In the genomic region with DNA sequence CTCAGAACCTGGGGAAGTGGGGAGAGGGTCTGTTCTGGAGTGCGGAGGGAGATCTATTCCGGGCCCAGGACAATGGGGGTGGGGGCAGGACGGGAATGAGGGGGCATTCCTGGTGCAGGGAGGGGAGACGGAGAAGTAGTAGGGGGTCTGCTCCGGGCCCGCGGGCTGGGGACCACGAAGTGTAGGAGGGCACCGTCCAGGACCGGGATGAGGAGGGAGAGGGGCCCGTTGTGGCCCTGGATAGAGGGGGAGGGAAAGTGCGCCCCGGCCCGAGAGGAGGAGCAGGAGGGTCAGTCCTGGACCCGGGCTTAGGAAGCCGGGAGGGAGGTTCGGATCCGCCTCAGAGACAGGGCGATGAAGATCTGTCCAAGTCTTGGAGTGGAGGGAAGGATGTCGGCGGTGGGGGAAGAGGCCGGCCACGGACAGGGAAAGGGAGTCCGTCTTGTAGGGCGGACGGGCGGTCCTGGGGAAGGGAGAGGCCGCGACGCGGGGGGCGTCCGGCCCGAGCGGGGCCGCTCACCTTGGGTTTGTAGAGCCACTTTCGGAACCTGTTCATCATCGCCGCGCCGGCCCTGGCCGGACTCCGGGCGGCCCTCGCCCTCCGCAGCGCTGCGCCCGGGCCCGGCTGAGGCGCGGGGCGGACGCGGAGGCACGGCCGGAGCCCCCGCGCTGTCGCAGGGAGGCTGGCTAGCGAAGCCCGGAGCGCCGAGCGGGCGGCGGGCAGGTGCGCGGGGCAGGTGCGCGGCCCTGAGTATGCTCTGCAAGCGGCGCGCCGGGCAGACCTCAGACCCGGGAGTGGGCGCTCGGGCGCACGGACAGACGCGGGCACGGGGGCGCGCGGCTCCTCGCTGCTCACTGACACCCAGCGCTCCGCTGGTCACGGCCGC, we compare ENCODE assay signal across 8 cellular contexts. TPM values are rescaled to one million over a fixed set of nuclear protein-coding genes. Genes with fewer than 3 reads are reported as not detected.
DNase-seq lines count a peak whose midpoint lies in the region; ATAC-seq, FAIRE-seq and TF ChIP-seq lines count a peak whose summit lies in the region.

A gene (minus strand): TSS at position 881 of the 887 bp plus-strand sequence. CDS start 322 bp downstream, at position 559.

- H2AFZ ChIP-seq in SK-N-SH (ENCODE audit: low read depth) = peak within 1 kb of the TSS; percentile 88

- H3K9ac ChIP-seq in SK-N-SH (peak within 1 kb of the TSS; percentile 44; the same call in 1 of the 2 replicates), HUES6 (ENCODE audit: low read length) (peak within 1 kb of the TSS; percentile 5), iPS-15b (ENCODE audit: low read depth, low read length) (no peak within 1 kb of the TSS)

- H3K27ac Mint-ChIP-seq in activated naive CD4-positive, alpha-beta T cell treated with anti-CD3 and anti-CD28 coated beads, Interleukin-2, amount 50 U/mL, for 24 hours = peak within 1 kb of the TSS; percentile 83

- H3F3A ChIP-seq in SK-N-SH (replicated peaks; ENCODE audit: insufficient read depth) = peaks cover 19% of the 10 kb centered on the region

- no peaks in the 10 kb centered on the region for H3K36me3 Mint-ChIP-seq in activated naive CD4-positive, alpha-beta T cell treated with anti-CD3 and anti-CD28 coated beads, Interleukin-2, amount 50 U/mL, for 24 hours

- H3K27ac ChIP-seq in SK-N-SH (ENCODE audit: low read depth in 2 of 2, low read length in 1 of 2) = no peak within 1 kb of the TSS
- no peak within 1 kb of the TSS for H3K27ac ChIP-seq in HUES6 (ENCODE audit: low read depth, low read length)
- peak within 1 kb of the TSS; percentile 56 to 58 for H3K27ac ChIP-seq in small intestine (ENCODE audit: low read depth in 1 of 2, low read length in 1 of 2)

- no peak for TF ChIP-seq EP300 in SK-N-SH (IDR thresholded peaks at IDR 0.05; ENCODE audit: borderline replicate concordance in 1 of 2, low read depth in 1 of 2, low read length in 1 of 2)

- no peaks in the 10 kb centered on the region for H4K20me1 ChIP-seq in SK-N-SH (ENCODE audit: insufficient read depth)

- ATAC-seq in SK-N-SH treated with all-trans-retinoic acid at 6 μM for 48 hours = no peak

- POLR2A ChIA-PET in SK-N-SH (lab: Yijun Ruan, JAX) = no interaction called here

- peak within 1 kb of the TSS; percentile 98 for H3K4me3 Mint-ChIP-seq in activated naive CD4-positive, alpha-beta T cell treated with anti-CD3 and anti-CD28 coated beads, Interleukin-2, amount 50 U/mL, for 24 hours

- no peaks in the 10 kb centered on the region for H3K79me2 ChIP-seq in SK-N-SH (ENCODE audit: insufficient read depth)

- peaks cover 42% of the 10 kb centered on the region for H3K4me1 Mint-ChIP-seq in activated naive CD4-positive, alpha-beta T cell treated with anti-CD3 and anti-CD28 coated beads, Interleukin-2, amount 50 U/mL, for 24 hours

- H3K4me3 ChIP-seq in SK-N-SH (ENCODE audit: low read depth in 2 of 2, low read length in 1 of 2) (peak within 1 kb of the TSS; percentile 75 to 93), HUES6 (ENCODE audit: low read depth, low read length) (peak within 1 kb of the TSS; percentile 62), iPS-15b (ENCODE audit: low read depth, low read length) (peak within 1 kb of the TSS; percentile 58), small intestine (ENCODE audit: low read depth in 1 of 2, low read length in 2 of 2) (peak within 1 kb of the TSS; percentile 81 to 84)

- H3K9me3 Mint-ChIP-seq in activated naive CD4-positive, alpha-beta T cell treated with anti-CD3 and anti-CD28 coated beads, Interleukin-2, amount 50 U/mL, for 24 hours = no peaks in the 10 kb centered on the region

- no peaks in the 10 kb centered on the region for H3K9me3 ChIP-seq in SK-N-SH
- H3K9me3 ChIP-seq in HUES6 (ENCODE audit: control insufficient read depth, insufficient read depth, low read depth, low read length) = no peaks in the 10 kb centered on the region
- H3K9me3 ChIP-seq in iPS-15b (ENCODE audit: control insufficient read depth, insufficient read depth, low read length) = no peaks in the 10 kb centered on the region
- H3K9me3 ChIP-seq in small intestine (ENCODE audit: control insufficient read depth, low read depth) = no peaks in the 10 kb centered on the region

- no peak for TF ChIP-seq POLR2A in H54 (IDR thresholded peaks at IDR 0.05; ENCODE audit: low read depth, low read length)

- FAIRE-seq in small intestine (lab: Jason Lieb, UNC) (no peak), H54 (lab: Jason Lieb, UNC) (no peak)

- peak within 1 kb of the TSS; percentile 94 for H3K4me2 ChIP-seq in SK-N-SH

- WGBS in SK-N-SH (ENCODE audit: low lambda C conversion rate) = 4% methylated on average over 23 of the region's 91 CpGs
- 1% methylated on average over 49 to 91 of the region's 91 CpGs for WGBS in small intestine, 3 donors

- H3K27me3 Mint-ChIP-seq in activated naive CD4-positive, alpha-beta T cell treated with anti-CD3 and anti-CD28 coated beads, Interleukin-2, amount 50 U/mL, for 24 hours = peaks cover 12% of the 10 kb centered on the region

- no peak for TF ChIP-seq CTCF in SK-N-SH (IDR thresholded peaks at IDR 0.05)

- DNase-seq in SK-N-SH = no peak
- DNase-seq in small intestine = no peak
- no peak for DNase-seq in H54 (ENCODE audit: insufficient read length, low spot score)
- DNase-seq in effector CD4-positive, alpha-beta T cell = no peak

- no peaks in the 10 kb centered on the region for H3K9me2 ChIP-seq in SK-N-SH

- no peak for TF ChIP-seq RAD21 in SK-N-SH (IDR thresholded peaks at IDR 0.05; ENCODE audit: low read length)

- H3K36me3 ChIP-seq in SK-N-SH (replicated peaks in 1 of 2; ENCODE audit: control insufficient read depth in 1 of 2, insufficient read depth in 2 of 2, low read length in 1 of 2) = no peaks in the 10 kb centered on the region
- no peaks in the 10 kb centered on the region for H3K36me3 ChIP-seq in HUES6 (ENCODE audit: control insufficient read depth, insufficient read depth, low read length)
- H3K36me3 ChIP-seq in iPS-15b (ENCODE audit: control insufficient read depth, insufficient read depth, low read length) = no peaks in the 10 kb centered on the region
- no peaks in the 10 kb centered on the region for H3K36me3 ChIP-seq in small intestine (ENCODE audit: control insufficient read depth in 2 of 2, insufficient read depth in 2 of 2, low read length in 2 of 2)

- H3K27me3 ChIP-seq in SK-N-SH (ENCODE audit: insufficient read depth) = peaks cover 47% of the 10 kb centered on the region
- peaks cover 91% of the 10 kb centered on the region for H3K27me3 ChIP-seq in HUES6 (ENCODE audit: control insufficient read depth, insufficient read depth, low read length)
- peaks cover 73% of the 10 kb centered on the region for H3K27me3 ChIP-seq in iPS-15b (ENCODE audit: control insufficient read depth, insufficient read depth, low read length)
- no peaks in the 10 kb centered on the region for H3K27me3 ChIP-seq in small intestine (ENCODE audit: control insufficient read depth in 2 of 2, insufficient read depth in 2 of 2, low read length in 2 of 2)

- H3K4me1 ChIP-seq in SK-N-SH (ENCODE audit: control insufficient read depth in 1 of 2, insufficient read depth in 2 of 2, low read depth in 1 of 2, low read length in 1 of 2) (peaks cover 11 to 38% of the 10 kb centered on the region in 2 experiments; a peak in 2 of 4 replicates), HUES6 (ENCODE audit: control insufficient read depth, insufficient read depth, low read length) (peaks cover 27% of the 10 kb centered on the region), iPS-15b (ENCODE audit: control insufficient read depth, insufficient read depth, low read length) (peaks cover 6% of the 10 kb centered on the region), small intestine (ENCODE audit: control insufficient read depth in 2 of 2, insufficient read depth in 1 of 2, low read depth in 1 of 2, low read length in 1 of 2) (peaks cover 9% of the 10 kb centered on the region in 2 donors)

- CTCF ChIA-PET in SK-N-SH (lab: Yijun Ruan, JAX) = interaction anchor here (1.0 to 1.7 kb wide), 4 partner anchors 10 to 198 kb away, joined by 3 to 8 read pairs (median 4); no protein-coding TSS in a partner anchor

TF ChIP-seq in SK-N-SH, 30 proteins besides CTCF, POLR2A, EP300 and RAD21 (continues in another document):
- TF ChIP-seq RCOR1 (IDR thresholded peaks at IDR 0.05; ENCODE audit: low read length) = no peak
- TF ChIP-seq TCF12 (IDR thresholded peaks at IDR 0.05) = no peak
- no peak for TF ChIP-seq ELF1 (IDR thresholded peaks at IDR 0.05)
- TF ChIP-seq, protein P1, sequence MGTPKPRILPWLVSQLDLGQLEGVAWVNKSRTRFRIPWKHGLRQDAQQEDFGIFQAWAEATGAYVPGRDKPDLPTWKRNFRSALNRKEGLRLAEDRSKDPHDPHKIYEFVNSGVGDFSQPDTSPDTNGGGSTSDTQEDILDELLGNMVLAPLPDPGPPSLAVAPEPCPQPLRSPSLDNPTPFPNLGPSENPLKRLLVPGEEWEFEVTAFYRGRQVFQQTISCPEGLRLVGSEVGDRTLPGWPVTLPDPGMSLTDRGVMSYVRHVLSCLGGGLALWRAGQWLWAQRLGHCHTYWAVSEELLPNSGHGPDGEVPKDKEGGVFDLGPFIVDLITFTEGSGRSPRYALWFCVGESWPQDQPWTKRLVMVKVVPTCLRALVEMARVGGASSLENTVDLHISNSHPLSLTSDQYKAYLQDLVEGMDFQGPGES (IDR thresholded peaks at IDR 0.05; ENCODE audit: low read depth, low read length) = no peak
- no peak for TF ChIP-seq RXRA (IDR thresholded peaks at IDR 0.05; ENCODE audit: borderline replicate concordance, low read depth)
- TF ChIP-seq FOXJ3 (CRISPR knock-in tag; IDR thresholded peaks at IDR 0.05) = no peak
- no peak for TF ChIP-seq NRF1 (IDR thresholded peaks at IDR 0.05; ENCODE audit: low read depth, low read length)

TF ChIP-seq in SK-N-SH treated with all-trans-retinoic acid at 6 μM for 48 hours, 23 proteins besides CTCF, POLR2A, EP300 and RAD21 (continues in another document):
- TF ChIP-seq, protein P2, sequence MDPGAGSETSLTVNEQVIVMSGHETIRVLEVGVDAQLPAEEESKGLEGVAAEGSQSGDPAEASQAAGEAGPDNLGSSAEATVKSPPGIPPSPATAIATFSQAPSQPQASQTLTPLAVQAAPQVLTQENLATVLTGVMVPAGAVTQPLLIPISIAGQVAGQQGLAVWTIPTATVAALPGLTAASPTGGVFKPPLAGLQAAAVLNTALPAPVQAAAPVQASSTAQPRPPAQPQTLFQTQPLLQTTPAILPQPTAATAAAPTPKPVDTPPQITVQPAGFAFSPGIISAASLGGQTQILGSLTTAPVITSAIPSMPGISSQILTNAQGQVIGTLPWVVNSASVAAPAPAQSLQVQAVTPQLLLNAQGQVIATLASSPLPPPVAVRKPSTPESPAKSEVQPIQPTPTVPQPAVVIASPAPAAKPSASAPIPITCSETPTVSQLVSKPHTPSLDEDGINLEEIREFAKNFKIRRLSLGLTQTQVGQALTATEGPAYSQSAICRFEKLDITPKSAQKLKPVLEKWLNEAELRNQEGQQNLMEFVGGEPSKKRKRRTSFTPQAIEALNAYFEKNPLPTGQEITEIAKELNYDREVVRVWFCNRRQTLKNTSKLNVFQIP (CRISPR knock-in tag; IDR thresholded peaks at IDR 0.05; ENCODE audit: borderline replicate concordance, low read depth) = no peak
- TF ChIP-seq OSR1 (CRISPR knock-in tag; IDR thresholded peaks at IDR 0.05) (no peak), CSDC2 (CRISPR knock-in tag; IDR thresholded peaks at IDR 0.05) (no peak), ISL1 (CRISPR knock-in tag; IDR thresholded peaks at IDR 0.05) (no peak), ESRRG (CRISPR knock-in tag; IDR thresholded peaks at IDR 0.05) (no peak)

RNA-seq across cellular contexts. Expression of the gene that starts here (rescaled TPM):
- polyA plus RNA-seq in SK-N-SH (2012; rRNA removed) (2.9 and 3.2 TPM in 2 replicates), small intestine (10 to 100 TPM in 2 of 3 donors, 1 to 10 TPM in 1; 9.3 to 29.5 (median 16.2) TPM)
- polyA plus RNA-seq in SK-N-SH (2012; cell fraction: cytosol; rRNA removed) = 1.4 and 1.8 TPM in 2 replicates
- polyA plus RNA-seq in SK-N-SH (2012; cell fraction: nucleus; rRNA removed) = 8.3 and 9.4 TPM in 2 replicates

Comparison
In these comparisons a context has a peak if more than half of its experiments do, and no peak if none do; other contexts are left out.
1. H3K27ac ChIP-seq: peak in small intestine (2 of 2); none in SK-N-SH (0 of 2) and HUES6 (single experiment).
2. Peak in every context shown above with its lines, with median percentiles within 50 percentile points of each other: H3K4me3 ChIP-seq.